In genomic region chr19:12723643-12724426, GRCh38 we compare ENCODE assay signal across 8 cellular contexts. TPM values are rescaled to one million over a fixed set of nuclear protein-coding genes. Genes with fewer than 3 reads are reported as not detected.
DNase-seq lines count a peak whose midpoint lies in the region; ATAC-seq and TF ChIP-seq lines count a peak whose summit lies in the region.

TSS of gene TNPO2 (minus strand) at chr19:12723932. CDS start at chr19:12720977, 2,955 bp downstream.

- peak within 1 kb of the TSS; percentile 79 for H3K4me3 ChIP-seq in LNCaP clone FGC (ENCODE audit: low read depth, low read length)
- peak within 1 kb of the TSS; percentile 62 for H3K4me3 ChIP-seq in SJSA1
- H3K4me3 ChIP-seq in osteoblast (ENCODE audit: insufficient read depth, low read length) = peak within 1 kb of the TSS; percentile 92
- H3K4me3 ChIP-seq in thyroid gland (replicated peaks in 1 of 3) = peak within 1 kb of the TSS in 2 of 3 donors; percentile 0 to 90

- peak within 1 kb of the TSS; percentile 88 for H3K4me2 ChIP-seq in osteoblast (ENCODE audit: insufficient read depth, low read length)

- ATAC-seq in HG03521 (IDR thresholded peaks at IDR 0.05; ENCODE audit: unreplicated experiment) = no peak

- H3K9me3 ChIP-seq in SJSA1 (replicated peaks) (no peaks in the 10 kb centered on the region), osteoblast (ENCODE audit: low read depth, low read length) (no peaks in the 10 kb centered on the region), thyroid gland (no peaks in the 10 kb centered on the region)

- H3K36me3 ChIP-seq in SJSA1 (peaks cover 38% of the 10 kb centered on the region), osteoblast (ENCODE audit: insufficient read depth, low read length) (peaks cover 19% of the 10 kb centered on the region), thyroid gland (peaks cover 6% of the 10 kb centered on the region in 2 donors)

- no peak for TF ChIP-seq CTCF in LNCaP clone FGC (IDR thresholded peaks at IDR 0.05; ENCODE audit: control insufficient read depth, extremely low read depth, insufficient read depth)
- TF ChIP-seq CTCF in osteoblast (IDR thresholded peaks at IDR 0.05; ENCODE audit: extremely low read depth, low read depth, low read length) = no peak
- no peak for TF ChIP-seq CTCF in thyroid gland (IDR thresholded peaks at IDR 0.05)

- TF ChIP-seq POLR2A in thyroid gland (IDR thresholded peaks at IDR 0.05) = no peak

- H4K20me1 ChIP-seq in osteoblast (ENCODE audit: insufficient read depth, low read length) = peaks cover 12% of the 10 kb centered on the region

- intact Hi-C loops in thyroid gland (cut with DNase I) = no loop called here

- H3K79me2 ChIP-seq in osteoblast (ENCODE audit: insufficient read depth, low read length) = peaks cover 43% of the 10 kb centered on the region

- H3K27ac ChIP-seq in SJSA1 = peak within 1 kb of the TSS; percentile 87
- peak within 1 kb of the TSS; percentile 57 for H3K27ac ChIP-seq in osteoblast (ENCODE audit: low read depth, low read length)
- H3K27ac ChIP-seq in thyroid gland = peak within 1 kb of the TSS; percentile 49 to 96 (median 92)

- DNase-seq in EL (peak; percentile 74), LNCaP clone FGC (ENCODE audit: low read depth) (peak; percentile 32), SJSA1 (ENCODE audit: low read depth in 1 of 2, low spot score in 2 of 2) (peak; percentile 72 to 77), glomerular visceral epithelial cell (ENCODE audit: extremely low spot score) (peak; percentile 68), osteoblast (ENCODE audit: insufficient read length, low spot score, missing footprints) (peak; percentile 91), thyroid gland (peak; percentile 41 to 43)
- DNase-seq in activated naive CD4-positive, alpha-beta T cell treated with anti-CD3 and anti-CD28 coated beads, Interleukin-2, amount 50 U/mL, for 16 hours = peak; percentile 79

- peak within 1 kb of the TSS; percentile 85 for H2AFZ ChIP-seq in osteoblast (ENCODE audit: low read length)

- WGBS in thyroid gland, 2 donors = 4 to 6% methylated on average over 26 of the region's 28 CpGs

- H3K27me3 ChIP-seq in SJSA1 (replicated peaks) (no peaks in the 10 kb centered on the region), osteoblast (ENCODE audit: insufficient read depth, low read length) (no peaks in the 10 kb centered on the region), thyroid gland (no peaks in the 10 kb centered on the region)

- H3K4me1 ChIP-seq in SJSA1 (replicated peaks) = peaks cover 27% of the 10 kb centered on the region
- H3K4me1 ChIP-seq in osteoblast (ENCODE audit: insufficient read depth, low read length) = peaks cover 19% of the 10 kb centered on the region
- peaks cover 22 to 25% of the 10 kb centered on the region in 2 donors for H3K4me1 ChIP-seq in thyroid gland

RNA-seq across cellular contexts. Expression of gene TNPO2, which starts in this region (rescaled TPM):
- total RNA-seq in SJSA1 (2014; rRNA removed; shearing (Covaris generic)) = 24.0 and 25.8 TPM in 2 replicates
- total RNA-seq in osteoblast (36.6 and 39.8 TPM in 2 replicates), thyroid gland (10 to 100 TPM; 50.8 to 59.8 (median 54.8) TPM)

Comparison
In these comparisons a context has a peak if more than half of its experiments do, and no peak if none do; other contexts are left out.
1. DNase-seq: peak in every context shown above with its lines; median percentile 91 in osteoblast; 79 in activated naive CD4-positive, alpha-beta T cell treated with anti-CD3 and anti-CD28 coated beads, Interleukin-2, amount 50 U/mL, for 16 hours; 74 in SJSA1; 74 in EL; 68 in glomerular visceral epithelial cell; 42 in thyroid gland; 32 in LNCaP clone FGC.